In genomic region chr17:50944902-50945720, GRCh38 we compare ENCODE assay signal across 9 cellular contexts.
DNase-seq lines count a peak whose midpoint lies in the region; ATAC-seq and TF ChIP-seq lines count a peak whose summit lies in the region.
"Had no signal": no experiment of that assay in that cellular context is flagged by ENCODE, and none has a peak within 500 bp of the region (broad histone marks: within the 10 kb centered on the region; RNA-seq: fewer than 3 reads in every experiment).

No MANE protein-coding gene starts in this region.

- H3K27ac Mint-ChIP-seq in activated T-helper 1 cell treated with anti-CD3 and anti-CD28 coated beads, Interleukin-12 subunit alpha, Interleukin-12 subunit beta, Interleukin-2, Interleukin-4 antibody, amounts not matched to agents 30 ng/mL and 10 ng/mL and 1 ng/mL, durations not matched to agents 14 hours and 24 hours and 36 hours, result no peak overlapping the region

- no peak for TF ChIP-seq EP300 in SK-N-SH (IDR thresholded peaks at IDR 0.05; ENCODE audit: borderline replicate concordance in 1 of 2, low read depth in 1 of 2, low read length in 1 of 2)
- TF ChIP-seq EP300 in stomach (IDR thresholded peaks at IDR 0.05), result no peak

- H3K9me3 ChIP-seq in SK-N-SH, result no peaks in the 10 kb centered on the region
- H3K9me3 ChIP-seq in liver (ENCODE audit: control insufficient read depth in 4 of 4, low read length in 3 of 4), result no peaks in the 10 kb centered on the region
- no peaks in the 10 kb centered on the region for H3K9me3 ChIP-seq in stomach

- DNase-seq in SK-N-SH (no peak), stomach (no peak)
- DNase-seq in activated T-helper 1 cell treated with anti-CD3 and anti-CD28 coated beads, Interleukin-12 subunit alpha, Interleukin-12 subunit beta, Interleukin-2, Interleukin-4 antibody, amounts not matched to agents 30 ng/mL and 10 ng/mL and 1 ng/mL, durations not matched to agents 14 hours and 24 hours and 36 hours (ENCODE audit: low spot score), result no peak
- DNase-seq: 8988T had no signal

- no peaks in the 10 kb centered on the region for H4K20me1 ChIP-seq in SK-N-SH (ENCODE audit: insufficient read depth)

- no peak overlapping the region for H3K4me3 ChIP-seq in SK-N-SH (ENCODE audit: low read depth in 2 of 2, low read length in 1 of 2)
- H3K4me3 ChIP-seq in liver (ENCODE audit: low read depth in 1 of 3, low read length in 3 of 3), result no peak overlapping the region
- H3K4me3 ChIP-seq in stomach, result peak overlapping the region; percentile 38 to 52 (median 48)

- intact Hi-C loops in activated T-helper 1 cell treated with anti-CD3 and anti-CD28 coated beads, Interleukin-12 subunit alpha, Interleukin-12 subunit beta, Interleukin-2, Interleukin-4 antibody, amounts not matched to agents 30 ng/mL and 10 ng/mL and 1 ng/mL, durations not matched to agents 14 hours and 24 hours and 36 hours (cut with micrococcal nuclease), result loop anchor here (1.0 to 5.0 kb wide), 5 partner anchors 14 to 163 kb away; no protein-coding TSS in a partner anchor
- intact Hi-C loops in stomach (cut with DNase I; ENCODE audit: low total_unique reads), result no loop called here

- peak overlapping the region in 1 of 2 experiments; percentile 85; a peak in 1 of 4 replicates for H3K27ac ChIP-seq in SK-N-SH (ENCODE audit: low read depth in 2 of 2, low read length in 1 of 2)
- peak overlapping the region; percentile 6 to 29 for H3K27ac ChIP-seq in liver (ENCODE audit: low read depth in 1 of 2, low read length in 2 of 2)
- peak overlapping the region; percentile 87 to 96 (median 90) for H3K27ac ChIP-seq in stomach

- H3K4me3 Mint-ChIP-seq in activated T-helper 1 cell treated with anti-CD3 and anti-CD28 coated beads, Interleukin-12 subunit alpha, Interleukin-12 subunit beta, Interleukin-2, Interleukin-4 antibody, amounts not matched to agents 30 ng/mL and 10 ng/mL and 1 ng/mL, durations not matched to agents 14 hours and 24 hours and 36 hours, result peak overlapping the region; percentile 66

- no peaks in the 10 kb centered on the region for H3K79me2 ChIP-seq in SK-N-SH (ENCODE audit: insufficient read depth)

- no peak for TF ChIP-seq CTCF in SK-N-SH (IDR thresholded peaks at IDR 0.05)
- no peak for TF ChIP-seq CTCF in liver (IDR thresholded peaks at IDR 0.05; ENCODE audit: low read depth, low read length, missing input control)
- no peak for TF ChIP-seq CTCF in stomach (IDR thresholded peaks at IDR 0.05)

- TF ChIP-seq RAD21 in SK-N-SH (IDR thresholded peaks at IDR 0.05; ENCODE audit: low read length) (no peak), liver (IDR thresholded peaks at IDR 0.05) (no peak)

- no peaks in the 10 kb centered on the region for H3K36me3 Mint-ChIP-seq in activated T-helper 1 cell treated with anti-CD3 and anti-CD28 coated beads, Interleukin-12 subunit alpha, Interleukin-12 subunit beta, Interleukin-2, Interleukin-4 antibody, amounts not matched to agents 30 ng/mL and 10 ng/mL and 1 ng/mL, durations not matched to agents 14 hours and 24 hours and 36 hours (ENCODE audit: low read depth)

- POLR2A ChIA-PET in SK-N-SH (lab: Yijun Ruan, JAX), result interaction anchor here (1.1 to 15.4 kb wide), 7 partner anchors 9 to 82 kb away, joined by 5 to 609 read pairs (median 15); partner anchors contain the start of gene TOB1

- H3K27me3 ChIP-seq in SK-N-SH (ENCODE audit: insufficient read depth) (no peaks in the 10 kb centered on the region), liver (ENCODE audit: control insufficient read depth in 4 of 4, insufficient read depth in 4 of 4, low read length in 3 of 4) (no peaks in the 10 kb centered on the region), stomach (no peaks in the 10 kb centered on the region)

- ATAC-seq in SK-N-SH treated with all-trans-retinoic acid at 6 μM for 48 hours (no peak), GM19324 (IDR thresholded peaks at IDR 0.05; ENCODE audit: low FRiP score, unreplicated experiment) (no peak), GM19035 (IDR thresholded peaks at IDR 0.05; ENCODE audit: unreplicated experiment) (no peak), HG03139 (IDR thresholded peaks at IDR 0.05; ENCODE audit: unreplicated experiment) (no peak)

- H3K9ac ChIP-seq in SK-N-SH (no peak overlapping the region), liver (ENCODE audit: low read depth in 1 of 2, low read length in 2 of 2) (no peak overlapping the region)

- no peak for TF ChIP-seq POLR2A in stomach (IDR thresholded peaks at IDR 0.05)

- H2AFZ ChIP-seq in SK-N-SH (ENCODE audit: low read depth), result peak overlapping the region; percentile 29; the same call in 1 of the 2 replicates

- H3K9me2 ChIP-seq in SK-N-SH, result no peaks in the 10 kb centered on the region

- peak overlapping the region; percentile 70; the same call in 1 of the 2 replicates for H3K4me2 ChIP-seq in SK-N-SH

- WGBS in SK-N-SH (ENCODE audit: low lambda C conversion rate), result 84% methylated on average over 18 of the region's 18 CpGs
- WGBS in liver, result 61% methylated on average over 18 of the region's 18 CpGs
- WGBS in stomach, 5 donors, result 59 to 71% (median 64%) methylated on average over 17 to 18 of the region's 18 CpGs

- H3K27me3 Mint-ChIP-seq in activated T-helper 1 cell treated with anti-CD3 and anti-CD28 coated beads, Interleukin-12 subunit alpha, Interleukin-12 subunit beta, Interleukin-2, Interleukin-4 antibody, amounts not matched to agents 30 ng/mL and 10 ng/mL and 1 ng/mL, durations not matched to agents 14 hours and 24 hours and 36 hours (ENCODE audit: insufficient read depth), result peaks cover 2% of the 10 kb centered on the region

- H3K4me1 Mint-ChIP-seq in activated T-helper 1 cell treated with anti-CD3 and anti-CD28 coated beads, Interleukin-12 subunit alpha, Interleukin-12 subunit beta, Interleukin-2, Interleukin-4 antibody, amounts not matched to agents 30 ng/mL and 10 ng/mL and 1 ng/mL, durations not matched to agents 14 hours and 24 hours and 36 hours (ENCODE audit: low read depth), result peaks cover 30% of the 10 kb centered on the region

- no peaks in the 10 kb centered on the region for H3K9me3 Mint-ChIP-seq in activated T-helper 1 cell treated with anti-CD3 and anti-CD28 coated beads, Interleukin-12 subunit alpha, Interleukin-12 subunit beta, Interleukin-2, Interleukin-4 antibody, amounts not matched to agents 30 ng/mL and 10 ng/mL and 1 ng/mL, durations not matched to agents 14 hours and 24 hours and 36 hours

- H3K4me1 ChIP-seq in SK-N-SH (ENCODE audit: control insufficient read depth in 1 of 2, insufficient read depth in 2 of 2, low read depth in 1 of 2, low read length in 1 of 2), result peaks cover 18 to 63% of the 10 kb centered on the region in 2 experiments; a peak in 3 of 4 replicates
- H3K4me1 ChIP-seq in liver (ENCODE audit: control insufficient read depth in 4 of 4, insufficient read depth in 4 of 4, low read length in 3 of 4), result peaks cover 25 to 81% (median 61%) of the 10 kb centered on the region in 4 donors
- peaks cover 55 to 79% (median 71%) of the 10 kb centered on the region in 4 donors for H3K4me1 ChIP-seq in stomach

- H3F3A ChIP-seq in SK-N-SH (replicated peaks; ENCODE audit: insufficient read depth), result peaks cover 4% of the 10 kb centered on the region

- CTCF ChIA-PET in SK-N-SH (lab: Yijun Ruan, JAX), result interaction anchor here (0.8 to 16.9 kb wide), 13 partner anchors 9 to 208 kb away, joined by 3 to 820 read pairs (median 3); partner anchors contain the start of genes NME1 and TOB1

- H3K36me3 ChIP-seq in SK-N-SH (replicated peaks in 1 of 2; ENCODE audit: control insufficient read depth in 1 of 2, insufficient read depth in 2 of 2, low read length in 1 of 2) (no peaks in the 10 kb centered on the region), liver (ENCODE audit: control insufficient read depth in 4 of 4, insufficient read depth in 3 of 4, low read depth in 1 of 4, low read length in 3 of 4) (no peaks in the 10 kb centered on the region), stomach (no peaks in the 10 kb centered on the region)

TF ChIP-seq in SK-N-SH, 30 proteins besides CTCF, POLR2A, EP300 and RAD21 (continues in another document):
- TF ChIP-seq CHD2 (IDR thresholded peaks at IDR 0.05; ENCODE audit: low read length, partially characterized antibody) (no peak), NRF1 (IDR thresholded peaks at IDR 0.05; ENCODE audit: low read depth, low read length) (no peak), ELF1 (IDR thresholded peaks at IDR 0.05) (no peak), NFIC (IDR thresholded peaks at IDR 0.05; ENCODE audit: borderline replicate concordance) (no peak)

TF ChIP-seq in SK-N-SH treated with all-trans-retinoic acid at 6 μM for 48 hours, 23 proteins besides CTCF, POLR2A, EP300 and RAD21 (continues in another document):
- TF ChIP-seq BACH2 (CRISPR knock-in tag; IDR thresholded peaks at IDR 0.05; ENCODE audit: borderline replicate concordance) (no peak), ARNTL (CRISPR knock-in tag; IDR thresholded peaks at IDR 0.05; ENCODE audit: borderline replicate concordance, low read depth) (no peak), POU6F1 (CRISPR knock-in tag; IDR thresholded peaks at IDR 0.05; ENCODE audit: borderline replicate concordance, low read depth) (no peak)

TF ChIP-seq in liver, 16 proteins besides CTCF, POLR2A, EP300 and RAD21 (continues in another document):
- TF ChIP-seq HNF4A (conservative IDR thresholded peaks at IDR 0.05) (no peak), JUND (IDR thresholded peaks at IDR 0.05) (no peak), ATF3 (IDR thresholded peaks at IDR 0.05) (no peak), NR2F2 (IDR thresholded peaks at IDR 0.05) (no peak)

Comparison
In these comparisons a context has a peak if more than half of its experiments do, and no peak if none do; other contexts are left out.
1. H3K4me3 ChIP-seq: peak in stomach (4 of 4); none in SK-N-SH (0 of 2) and liver (0 of 3).